12 cellular contexts compared by ENCODE assay signal in the genomic region with DNA sequence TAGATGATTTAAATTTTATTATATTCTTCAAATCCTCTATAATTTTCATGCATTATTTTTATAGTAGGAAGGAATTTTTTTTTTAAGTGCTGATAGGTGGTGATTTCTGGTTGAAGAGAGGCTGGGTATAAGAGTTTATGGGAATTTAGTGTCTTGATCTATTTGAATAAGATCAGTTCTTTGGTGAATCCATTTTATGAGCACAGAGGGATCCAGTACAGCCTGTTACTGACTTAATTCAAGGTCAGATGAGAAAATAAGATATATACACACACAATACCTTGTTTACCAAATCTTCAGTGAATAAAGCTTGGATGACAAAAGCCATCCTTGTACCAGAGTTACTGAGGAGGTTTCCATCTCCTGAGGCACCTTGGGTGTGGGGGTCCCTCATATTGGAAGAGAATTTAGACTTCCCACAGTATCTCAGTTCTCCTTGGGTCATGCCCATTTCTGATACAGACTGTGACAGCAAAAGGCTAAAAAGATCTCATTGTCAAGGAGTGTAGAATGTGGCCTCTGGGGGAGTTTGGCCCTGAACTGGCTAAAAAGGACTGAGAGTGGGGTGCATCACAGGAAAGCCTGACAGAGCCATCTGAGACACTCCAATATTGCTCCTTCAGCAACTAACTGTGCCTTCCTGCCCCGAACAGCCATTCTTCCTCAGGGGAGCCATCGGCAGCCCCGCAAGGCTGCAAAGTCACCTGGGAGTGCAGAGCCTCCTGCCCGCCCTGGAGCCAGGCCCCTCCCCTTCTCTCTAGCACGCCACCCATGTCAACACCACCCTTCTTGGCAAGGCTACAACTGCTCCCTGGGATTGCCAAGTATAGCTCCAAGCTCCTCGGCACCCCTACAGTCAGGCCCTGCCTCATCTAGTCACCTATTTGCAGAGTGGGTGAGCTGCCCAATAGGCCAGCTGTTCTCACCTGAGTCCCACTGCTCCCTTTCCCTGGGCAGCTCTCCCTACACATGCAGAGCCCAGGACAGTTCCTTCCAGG. TPM values are rescaled to one million over a fixed set of nuclear protein-coding genes. Genes with fewer than 3 reads are reported as not detected.
A peak's percentile ranks its signal among the peaks of the same experiment; 100 is the strongest.
DNase-seq lines count a peak whose midpoint lies in the region; ATAC-seq and TF ChIP-seq lines count a peak whose summit lies in the region.
"Had no signal": no experiment of that assay in that cellular context is flagged by ENCODE, and none has a peak within 500 bp of the region (broad histone marks: within the 10 kb centered on the region; RNA-seq: fewer than 3 reads in every experiment).

No MANE protein-coding gene starts in this region.

- H4K20me1 ChIP-seq in HCT116 (ENCODE audit: insufficient read depth), result no peaks in the 10 kb centered on the region

- TF ChIP-seq CTCF in HCT116 (IDR thresholded peaks at IDR 0.05 in 2 of 3, conservative IDR thresholded peaks at IDR 0.05 in 1 of 3; ENCODE audit: borderline replicate concordance in 1 of 3, insufficient read depth in 1 of 3, low read depth in 2 of 3, low read length in 2 of 3) (no peak), heart left ventricle (IDR thresholded peaks at IDR 0.05) (no peak), prostate gland (IDR thresholded peaks at IDR 0.05) (no peak)

- no peak overlapping the region for H2AFZ ChIP-seq in HCT116 (ENCODE audit: low read depth, low read length, poor library complexity, severe bottlenecking)

- H3K4me1 ChIP-seq in HCT116 (ENCODE audit: control insufficient read depth in 1 of 2, insufficient read depth in 2 of 2, low read length in 2 of 2) (0 out of 4 replicates have a peak, but pooled peaks cover 0 to 3% of the 10 kb centered on the region in 2 experiments), heart left ventricle (peaks cover 0 to 18% (median 2%) of the 10 kb centered on the region in 12 donors), prostate gland (replicated peaks) (peaks cover 18% of the 10 kb centered on the region)

- no peak for DNase-seq in HCT116 (ENCODE audit: low read depth, low spot score)
- peak; percentile 36 for DNase-seq in NCI-H2029 treated with DMSO at 0.1 percent for 48 hours (lab: John Stamatoyannopoulos, UW)
- peak in 4 of 5 donors; percentile 33 to 63 (median 54) for DNase-seq in heart left ventricle
- DNase-seq in prostate gland (ENCODE audit: low spot score), result peak; percentile 67
- DNase-seq in putamen (ENCODE audit: low spot score), result no peak
- DNase-seq in NCI-H774 (lab: John Stamatoyannopoulos, UW), result no peak
- no peak for DNase-seq in activated gamma-delta T cell treated with Interleukin-2 at 50 U/mL for 16 hours
- no peak for DNase-seq in NCI-H2227 treated with DMSO at 0.1 percent for 48 hours (lab: John Stamatoyannopoulos, UW)
- DNase-seq: activated CD4-positive, alpha-beta T cell treated with anti-CD3 and anti-CD28 coated beads for 1 hour; amygdala; EL; stimulated activated CD4-positive, alpha-beta T cell treated with anti-CD3 and anti-CD28 coated beads, Interleukin-1b, Interleukin-23, amount 100 ng/mL, for 48 hours had no signal

- 60 to 73% (median 66%) methylated on average over 5 to 6 of the region's 6 CpGs for WGBS in heart left ventricle, 4 donors
- WGBS in prostate gland, result 43% methylated on average over 6 of the region's 6 CpGs

- intact Hi-C loops in HCT116 (cut with micrococcal nuclease) (no loop called here), heart left ventricle (cut with DNase I) (no loop called here), prostate gland (cut with DNase I) (no loop called here)

- CTCF ChIA-PET in HCT116 (lab: Charles Lee), result interaction anchor here (0.7 kb wide), 1 partner anchor 21 kb away, joined by 3 read pairs; no protein-coding TSS in a partner anchor

- no peaks in the 10 kb centered on the region for H3K9me2 ChIP-seq in HCT116 (ENCODE audit: insufficient read depth)

- H3K4me2 ChIP-seq in HCT116 (ENCODE audit: low read length), result no peak overlapping the region

- H3K4me3 ChIP-seq in HCT116 (replicated peaks in 1 of 2; ENCODE audit: low read depth in 1 of 2, low read length in 2 of 2) (no peak overlapping the region), heart left ventricle (no peak overlapping the region), prostate gland (no peak overlapping the region)

- H3K36me3 ChIP-seq in HCT116 (ENCODE audit: control insufficient read depth in 1 of 2, insufficient read depth in 2 of 2, low read length in 2 of 2), result no peaks in the 10 kb centered on the region
- peaks cover 0 to 21% (median 3%) of the 10 kb centered on the region in 9 donors for H3K36me3 ChIP-seq in heart left ventricle
- H3K36me3 ChIP-seq in prostate gland, result no peaks in the 10 kb centered on the region

- RAD21 ChIA-PET in HCT116 (lab: Charles Lee; ENCODE audit: low non-redundant PET in 1 of 2, low total read pairs in 2 of 2, uncharacterized antibody in 2 of 2, unreplicated experiment in 2 of 2), result no interaction called here

- no peak for TF ChIP-seq POLR2A in HCT116 (IDR thresholded peaks at IDR 0.05; ENCODE audit: borderline replicate concordance, extremely low read depth, insufficient read depth, insufficient read length)
- no peak for TF ChIP-seq POLR2A in heart left ventricle (IDR thresholded peaks at IDR 0.05)
- no peak for TF ChIP-seq POLR2A in prostate gland (IDR thresholded peaks at IDR 0.05)

- ATAC-seq in HCT116 (peak; percentile 43), heart left ventricle (peak; percentile 73 to 91 (median 80))

- no peak overlapping the region for H3K27ac ChIP-seq in HCT116 (ENCODE audit: low read depth, low read length)
- H3K27ac ChIP-seq in heart left ventricle, result peak overlapping the region in 1 of 12 donors; percentile 52
- H3K27ac ChIP-seq in prostate gland, result peak overlapping the region; percentile 2 to 85

- POLR2A ChIA-PET in HCT116 (lab: Charles Lee), result no interaction called here

- H3K27me3 ChIP-seq in HCT116 (ENCODE audit: insufficient read depth, low read length) (no peaks in the 10 kb centered on the region), heart left ventricle (no peaks in the 10 kb centered on the region), prostate gland (replicated peaks; ENCODE audit: insufficient read depth) (no peaks in the 10 kb centered on the region)

- TF ChIP-seq RAD21 in HCT116 (IDR thresholded peaks at IDR 0.05; ENCODE audit: low read depth), result no peak

- no peaks in the 10 kb centered on the region for H3K79me2 ChIP-seq in HCT116 (ENCODE audit: insufficient read depth, low read length)

- BruUV-seq in HCT116 (replicated peaks; lab: Mats Ljungman, UMichigan), result no TSS peak

- no peak overlapping the region for H3K9ac ChIP-seq in HCT116 (ENCODE audit: low read length)

- H3K9me3 ChIP-seq in HCT116 (ENCODE audit: control insufficient read depth in 1 of 2, insufficient read depth in 1 of 2, low read depth in 1 of 2, low read length in 2 of 2), result no peaks in the 10 kb centered on the region
- H3K9me3 ChIP-seq in heart left ventricle, result no peaks in the 10 kb centered on the region
- no peaks in the 10 kb centered on the region for H3K9me3 ChIP-seq in prostate gland

TF ChIP-seq in HCT116, 20 proteins besides CTCF, POLR2A, EP300 and RAD21 (continues in another document):
- TF ChIP-seq FOSL1 (IDR thresholded peaks at IDR 0.05; ENCODE audit: low read depth) (no peak), TCF7L2 (IDR thresholded peaks at IDR 0.05; ENCODE audit: borderline replicate concordance, extremely low read depth, insufficient read depth, insufficient read length) (no peak), CBX3 (IDR thresholded peaks at IDR 0.05; ENCODE audit: low read depth) (no peak), JUND (IDR thresholded peaks at IDR 0.05) (no peak), SIN3A (IDR thresholded peaks at IDR 0.05; ENCODE audit: low read depth) (no peak), ZFX (IDR thresholded peaks at IDR 0.05) (no peak)
- TF ChIP-seq, protein P1, sequence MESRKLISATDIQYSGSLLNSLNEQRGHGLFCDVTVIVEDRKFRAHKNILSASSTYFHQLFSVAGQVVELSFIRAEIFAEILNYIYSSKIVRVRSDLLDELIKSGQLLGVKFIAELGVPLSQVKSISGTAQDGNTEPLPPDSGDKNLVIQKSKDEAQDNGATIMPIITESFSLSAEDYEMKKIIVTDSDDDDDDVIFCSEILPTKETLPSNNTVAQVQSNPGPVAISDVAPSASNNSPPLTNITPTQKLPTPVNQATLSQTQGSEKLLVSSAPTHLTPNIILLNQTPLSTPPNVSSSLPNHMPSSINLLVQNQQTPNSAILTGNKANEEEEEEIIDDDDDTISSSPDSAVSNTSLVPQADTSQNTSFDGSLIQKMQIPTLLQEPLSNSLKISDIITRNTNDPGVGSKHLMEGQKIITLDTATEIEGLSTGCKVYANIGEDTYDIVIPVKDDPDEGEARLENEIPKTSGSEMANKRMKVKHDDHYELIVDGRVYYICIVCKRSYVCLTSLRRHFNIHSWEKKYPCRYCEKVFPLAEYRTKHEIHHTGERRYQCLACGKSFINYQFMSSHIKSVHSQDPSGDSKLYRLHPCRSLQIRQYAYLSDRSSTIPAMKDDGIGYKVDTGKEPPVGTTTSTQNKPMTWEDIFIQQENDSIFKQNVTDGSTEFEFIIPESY (IDR thresholded peaks at IDR 0.05; ENCODE audit: extremely low read depth, insufficient replicate concordance, low read length), result no peak
- TF ChIP-seq, protein P2, sequence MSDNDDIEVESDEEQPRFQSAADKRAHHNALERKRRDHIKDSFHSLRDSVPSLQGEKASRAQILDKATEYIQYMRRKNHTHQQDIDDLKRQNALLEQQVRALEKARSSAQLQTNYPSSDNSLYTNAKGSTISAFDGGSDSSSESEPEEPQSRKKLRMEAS (IDR thresholded peaks at IDR 0.05), result no peak
- TF ChIP-seq, protein P3, sequence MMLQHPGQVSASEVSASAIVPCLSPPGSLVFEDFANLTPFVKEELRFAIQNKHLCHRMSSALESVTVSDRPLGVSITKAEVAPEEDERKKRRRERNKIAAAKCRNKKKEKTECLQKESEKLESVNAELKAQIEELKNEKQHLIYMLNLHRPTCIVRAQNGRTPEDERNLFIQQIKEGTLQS (IDR thresholded peaks at IDR 0.05), result no peak

RNA-seq across cellular contexts. Expression of a gene that starts 43.1 kb away (rescaled TPM):
- total RNA-seq in HCT116 (2021; ENCODE audit: unreplicated experiment) (43.0 TPM), heart left ventricle (10 to 100 TPM in 4 of 9 donors, 1 to 10 TPM in 5; 8.8 to 23.3 (median 9.7) TPM), prostate gland (10 to 100 TPM; 36.5 to 65.6 TPM)
- 11.7 and 16.4 TPM in 2 replicates for polyA plus RNA-seq in HCT116 (2012)
- 10 to 100 TPM in 1 of 2 donors, 1 to 10 TPM in 1; 5.6 to 17.1 TPM for polyA plus RNA-seq in heart left ventricle

Comparison
In these comparisons a context has a peak if more than half of its experiments do, and no peak if none do; other contexts are left out.
1. DNase-seq: peak in NCI-H2029 treated with DMSO at 0.1 percent for 48 hours (single experiment), heart left ventricle (4 of 5) and prostate gland (single experiment); none in HCT116 (single experiment), putamen (single experiment), NCI-H774 (single experiment), activated gamma-delta T cell treated with Interleukin-2 at 50 U/mL for 16 hours (single experiment) and NCI-H2227 treated with DMSO at 0.1 percent for 48 hours (single experiment).